21 cellular contexts compared by ENCODE assay signal in the genomic region with DNA sequence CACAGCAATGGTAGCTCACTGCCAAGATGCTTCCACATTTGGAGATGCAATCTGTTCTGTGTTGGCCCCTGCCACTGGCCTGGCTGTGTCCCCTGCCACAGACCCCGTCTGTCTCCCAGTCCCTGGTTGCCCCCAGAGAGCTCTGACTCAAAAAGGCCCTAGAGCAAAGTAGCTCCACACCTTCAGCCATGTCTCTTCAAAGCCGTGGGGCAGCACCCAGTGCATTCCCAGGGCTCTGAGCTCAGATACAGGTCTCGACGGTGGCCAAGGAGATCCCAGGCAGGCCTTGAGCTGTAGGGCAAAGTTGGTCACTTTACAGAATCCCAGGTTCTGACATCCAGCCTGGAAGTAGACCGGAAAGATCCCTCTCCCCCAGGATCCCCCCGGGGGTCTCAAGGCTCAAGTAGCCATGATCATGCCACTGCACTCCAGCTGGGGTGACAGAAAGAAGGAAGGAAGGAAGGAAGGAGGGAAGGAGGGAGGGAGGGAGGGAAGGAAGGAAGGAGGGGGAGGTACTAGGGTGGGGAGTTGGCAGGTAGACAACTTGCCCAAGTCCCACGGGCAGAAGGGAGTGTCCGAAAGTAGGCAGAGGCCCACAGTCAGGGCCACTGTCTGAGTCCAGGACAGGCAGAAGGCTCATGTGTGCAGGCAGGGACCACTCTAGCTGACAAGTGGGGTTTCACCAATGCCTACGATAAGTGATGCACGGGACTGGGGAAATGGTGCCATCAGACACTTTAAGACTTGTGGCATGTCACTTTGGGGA. TPM values are rescaled to one million over a fixed set of nuclear protein-coding genes. Genes with fewer than 3 reads are reported as not detected.
DNase-seq lines count a peak whose midpoint lies in the region; ATAC-seq and TF ChIP-seq lines count a peak whose summit lies in the region.
"Had no signal": no experiment of that assay in that cellular context is flagged by ENCODE, and none has a peak within 500 bp of the region (broad histone marks: within the 10 kb centered on the region; RNA-seq: fewer than 3 reads in every experiment).

No MANE protein-coding gene starts in this region.

- DNase-seq in Right ventricle myocardium superior (peak; percentile 36), cardiac septum (ENCODE audit: low spot score) (no peak), mesenteric fat pad (ENCODE audit: low spot score) (peak; percentile 59), type B pancreatic cell (ENCODE audit: extremely low spot score, unreplicated experiment) (no peak), suprapubic skin (ENCODE audit: low spot score in 2 of 2) (no peak), T-helper 9 cell (no peak)
- DNase-seq: activated CD4-positive, alpha-beta T cell treated with anti-CD3 and anti-CD28 coated beads for 48 hours; activated naive CD8-positive, alpha-beta T cell treated with anti-CD3 and anti-CD28 coated beads, Interleukin-2, amount 50 U/mL, for 24 hours; CD4-positive, alpha-beta memory T cell; GOT3; Karpas-422; midbrain; naive thymus-derived CD4-positive, alpha-beta T cell; NCI-H1436; stimulated activated CD4-positive, alpha-beta T cell treated with anti-CD3 and anti-CD28 coated beads, Interleukin-2, amount 100 ng/mL, for 24 hours; substantia nigra had no signal

- intact Hi-C loops in Right ventricle myocardium superior (cut with DNase I) (no loop called here), cardiac septum (cut with DNase I) (no loop called here)

- TF ChIP-seq EP300 in suprapubic skin (IDR thresholded peaks at IDR 0.05): no peak

- no peak for TF ChIP-seq CTCF in HEK293 (tag by site-specific recombination; IDR thresholded peaks at IDR 0.05)
- no peak for TF ChIP-seq CTCF in type B pancreatic cell (conservative IDR thresholded peaks at IDR 0.05)
- TF ChIP-seq CTCF in suprapubic skin (IDR thresholded peaks at IDR 0.05): no peak

- 50% methylated on average over 9 of the region's 10 CpGs for WGBS in suprapubic skin

- H3K4me1 Mint-ChIP-seq in type B pancreatic cell (ENCODE audit: unreplicated experiment): peaks cover 5% of the 10 kb centered on the region

- TF ChIP-seq POLR2A in suprapubic skin (IDR thresholded peaks at IDR 0.05): no peak

- H3K9me3 ChIP-seq in HEK293 (ENCODE audit: control insufficient read depth, insufficient read depth, low read depth, low read length) (no peaks in the 10 kb centered on the region), suprapubic skin (no peaks in the 10 kb centered on the region)

- no peak overlapping the region for H3K27ac Mint-ChIP-seq in type B pancreatic cell
- H3K27ac Mint-ChIP-seq: activated naive CD8-positive, alpha-beta T cell treated with anti-CD3 and anti-CD28 coated beads, Interleukin-2, amount 50 U/mL, for 24 hours; activated T-helper 2 cell treated with anti-CD3 and anti-CD28 coated beads, Interferon-gamma antibody, Interleukin-2, Interleukin-4, amounts not matched to agents 10 μg/mL and 5 μg/mL and 100 μg/mL, durations not matched to agents 14 hours and 24 hours and 36 hours had no signal

- H3K27ac ChIP-seq in HEK293 (ENCODE audit: extremely low read depth, low read depth, low read length) (no peak overlapping the region), suprapubic skin (no peak overlapping the region)

- H3K36me3 ChIP-seq in HEK293 (ENCODE audit: control insufficient read depth in 2 of 2, insufficient read depth in 1 of 2, low read length in 2 of 2) (peaks cover 0 to 3% of the 10 kb centered on the region in 2 experiments; a peak in 1 of 3 replicates), suprapubic skin (no peaks in the 10 kb centered on the region)

- POLR2A ChIA-PET in HEK293 (lab: Yijun Ruan, JAX): interaction anchor here (2.5 kb wide), 1 partner anchor 18 kb away, joined by 12 read pairs; no protein-coding TSS in a partner anchor

- H3K27me3 ChIP-seq in suprapubic skin: no peaks in the 10 kb centered on the region

- H3K36me3 Mint-ChIP-seq in type B pancreatic cell: no peaks in the 10 kb centered on the region
- H3K36me3 Mint-ChIP-seq: naive thymus-derived CD4-positive, alpha-beta T cell had no signal

- no peak for ATAC-seq in Right ventricle myocardium superior (ENCODE audit: poor library complexity)
- ATAC-seq: activated naive CD8-positive, alpha-beta T cell treated with anti-CD3 and anti-CD28 coated beads, Interleukin-2, amount 50 U/mL, for 24 hours; HepG2; naive thymus-derived CD4-positive, alpha-beta T cell; Right ventricle myocardium inferior had no signal

- CTCF ChIA-PET in HEK293 (lab: Yijun Ruan, JAX): interaction anchor here (1.0 to 1.5 kb wide), 2 partner anchors 21 to 73 kb away, joined by 3 read pairs; no protein-coding TSS in a partner anchor

- H3K4me3 ChIP-seq in HEK293 (ENCODE audit: low read depth, low read length) (no peak overlapping the region), suprapubic skin (no peak overlapping the region)
- H3K4me3 ChIP-seq: smooth muscle cell had no signal

- peak overlapping the region; percentile 24 for H3K4me3 Mint-ChIP-seq in type B pancreatic cell
- H3K4me3 Mint-ChIP-seq: activated naive CD8-positive, alpha-beta T cell treated with anti-CD3 and anti-CD28 coated beads, Interleukin-2, amount 50 U/mL, for 24 hours; CD4-positive, alpha-beta memory T cell; naive thymus-derived CD4-positive, alpha-beta T cell had no signal

- peaks cover 3% of the 10 kb centered on the region; the same call in 1 of the 2 replicates for H3K4me1 ChIP-seq in HEK293 (ENCODE audit: control insufficient read depth, insufficient read depth, low read length)
- H3K4me1 ChIP-seq in suprapubic skin: peaks cover 13% of the 10 kb centered on the region

- peaks cover 10% of the 10 kb centered on the region for H3K27me3 Mint-ChIP-seq in type B pancreatic cell
- H3K27me3 Mint-ChIP-seq: activated naive CD8-positive, alpha-beta T cell treated with anti-CD3 and anti-CD28 coated beads, Interleukin-2, amount 50 U/mL, for 24 hours; CD4-positive, alpha-beta memory T cell; naive thymus-derived CD4-positive, alpha-beta T cell had no signal

- H3K9me3 Mint-ChIP-seq in type B pancreatic cell: no peaks in the 10 kb centered on the region
- H3K9me3 Mint-ChIP-seq: activated naive CD8-positive, alpha-beta T cell treated with anti-CD3 and anti-CD28 coated beads, Interleukin-2, amount 50 U/mL, for 24 hours; activated T-helper 2 cell treated with anti-CD3 and anti-CD28 coated beads, Interferon-gamma antibody, Interleukin-2, Interleukin-4, amounts not matched to agents 10 μg/mL and 5 μg/mL and 100 μg/mL, durations not matched to agents 14 hours and 24 hours and 36 hours; CD4-positive, alpha-beta memory T cell; naive thymus-derived CD4-positive, alpha-beta T cell had no signal

TF ChIP-seq in HEK293, 187 proteins besides CTCF, POLR2A, EP300 and RAD21 (continues in another document):
- TF ChIP-seq ZNF398 (tag by site-specific recombination; IDR thresholded peaks at IDR 0.05) (0 out of 2 replicates have a peak, but pooled peaks have one; percentile 28), KLF16 (tag by site-specific recombination; IDR thresholded peaks at IDR 0.05) (no peak), ZNF366 (tag by site-specific recombination; conservative IDR thresholded peaks at IDR 0.05) (peak; percentile 83)
- TF ChIP-seq, protein P1, sequence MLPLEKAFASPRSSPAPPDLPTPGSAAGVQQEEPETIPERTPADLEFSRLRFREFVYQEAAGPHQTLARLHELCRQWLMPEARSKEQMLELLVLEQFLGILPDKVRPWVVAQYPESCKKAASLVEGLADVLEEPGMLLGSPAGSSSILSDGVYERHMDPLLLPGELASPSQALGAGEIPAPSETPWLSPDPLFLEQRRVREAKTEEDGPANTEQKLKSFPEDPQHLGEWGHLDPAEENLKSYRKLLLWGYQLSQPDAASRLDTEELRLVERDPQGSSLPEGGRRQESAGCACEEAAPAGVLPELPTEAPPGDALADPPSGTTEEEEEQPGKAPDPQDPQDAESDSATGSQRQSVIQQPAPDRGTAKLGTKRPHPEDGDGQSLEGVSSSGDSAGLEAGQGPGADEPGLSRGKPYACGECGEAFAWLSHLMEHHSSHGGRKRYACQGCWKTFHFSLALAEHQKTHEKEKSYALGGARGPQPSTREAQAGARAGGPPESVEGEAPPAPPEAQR (tag by site-specific recombination; IDR thresholded peaks at IDR 0.05): no peak
- TF ChIP-seq, protein P2, sequence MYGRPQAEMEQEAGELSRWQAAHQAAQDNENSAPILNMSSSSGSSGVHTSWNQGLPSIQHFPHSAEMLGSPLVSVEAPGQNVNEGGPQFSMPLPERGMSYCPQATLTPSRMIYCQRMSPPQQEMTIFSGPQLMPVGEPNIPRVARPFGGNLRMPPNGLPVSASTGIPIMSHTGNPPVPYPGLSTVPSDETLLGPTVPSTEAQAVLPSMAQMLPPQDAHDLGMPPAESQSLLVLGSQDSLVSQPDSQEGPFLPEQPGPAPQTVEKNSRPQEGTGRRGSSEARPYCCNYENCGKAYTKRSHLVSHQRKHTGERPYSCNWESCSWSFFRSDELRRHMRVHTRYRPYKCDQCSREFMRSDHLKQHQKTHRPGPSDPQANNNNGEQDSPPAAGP (tag by site-specific recombination; IDR thresholded peaks at IDR 0.05): peak; percentile 43; the same call in 1 of the 2 replicates

RNA-seq across cellular contexts. Expression of gene ARF1, which starts 4.8 kb away (rescaled TPM):
- total RNA-seq in Right ventricle myocardium superior: 251 TPM
- 332 TPM for total RNA-seq in cardiac septum
- 352 TPM for total RNA-seq in mesenteric fat pad
- total RNA-seq in type B pancreatic cell (ENCODE audit: low replicate concordance): 288 and 401 TPM in 2 replicates
- 100 to 1,000 TPM; 284 to 385 (median 362) TPM for total RNA-seq in suprapubic skin

RNA-seq across cellular contexts. Expression of gene C1orf35, which starts 25.4 kb away (rescaled TPM):
- total RNA-seq in Right ventricle myocardium superior (7.3 TPM), cardiac septum (8.9 TPM), mesenteric fat pad (5.6 TPM), type B pancreatic cell (ENCODE audit: low replicate concordance) (16.9 and 23.3 TPM in 2 replicates), suprapubic skin (10 to 100 TPM; 10.6 to 32.3 (median 17.1) TPM)

RNA-seq across cellular contexts. Expression of gene MRPL55, which starts 31.4 kb away (rescaled TPM):
- total RNA-seq in Right ventricle myocardium superior (65.6 TPM), cardiac septum (39.7 TPM), mesenteric fat pad (38.9 TPM), type B pancreatic cell (ENCODE audit: low replicate concordance) (47.4 and 58.8 TPM in 2 replicates), suprapubic skin (100 to 1,000 TPM in 3 of 4 donors, 10 to 100 TPM in 1; 99.3 to 161 (median 119) TPM)

Comparison
In these comparisons a context has a peak if more than half of its experiments do, and no peak if none do; other contexts are left out.
1. DNase-seq: peak in Right ventricle myocardium superior (single experiment) and mesenteric fat pad (single experiment); none in cardiac septum (single experiment), type B pancreatic cell (single experiment), suprapubic skin (0 of 2) and T-helper 9 cell (single experiment).